ENCODE assay signal across 18 cellular contexts in the genomic region with DNA sequence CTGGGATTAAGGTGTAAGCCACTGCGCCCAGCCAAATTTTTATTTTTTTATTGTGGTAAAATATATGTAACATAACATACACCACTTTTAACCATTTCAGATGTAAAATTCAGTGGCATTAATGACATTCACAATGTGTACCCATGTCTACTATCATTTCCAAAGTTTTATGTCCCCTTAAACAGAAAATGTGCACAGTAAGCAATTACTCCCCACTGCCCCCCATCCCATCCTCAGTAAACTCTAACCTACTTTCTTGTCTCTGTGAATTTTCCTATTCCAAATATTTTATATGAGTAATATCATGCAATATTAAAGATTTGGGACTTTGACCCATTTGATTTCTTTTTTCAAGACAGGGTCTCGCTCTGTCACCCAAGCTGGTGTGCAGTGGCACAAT. TPM values are rescaled to one million over a fixed set of nuclear protein-coding genes. Genes with fewer than 3 reads are reported as not detected.
DNase-seq lines count a peak whose midpoint lies in the region; ATAC-seq, FAIRE-seq and TF ChIP-seq lines count a peak whose summit lies in the region.
"Had no signal": no experiment of that assay in that cellular context is flagged by ENCODE, and none has a peak within 500 bp of the region (broad histone marks: within the 10 kb centered on the region; RNA-seq: fewer than 3 reads in every experiment).

No MANE protein-coding gene starts in this region.

- H2AFZ ChIP-seq in HepG2 (ENCODE audit: low read length) = no peak overlapping the region
- H2AFZ ChIP-seq: GM23338 had no signal

- intact Hi-C loops in HepG2 (cut with micrococcal nuclease; ENCODE audit: unreplicated experiment) = no loop called here
- intact Hi-C loops in right lobe of liver (cut with DNase I) = no loop called here

- FAIRE-seq in HepG2 (lab: Jason Lieb, UNC) = no peak
- FAIRE-seq: GM12892, GM18507 had no signal

- no peaks in the 10 kb centered on the region for H4K20me1 ChIP-seq in HepG2 (ENCODE audit: insufficient read depth, low read length)
- H4K20me1 ChIP-seq: BLaER1 had no signal

- CTCF ChIA-PET in HepG2 (lab: Yijun Ruan, JAX; ENCODE audit: low intra/inter-chr PET ratio, low total read pairs) = no interaction called here

- no peak overlapping the region for H3K9ac ChIP-seq in HepG2 (ENCODE audit: insufficient read depth, low read depth, low read length)
- H3K9ac ChIP-seq: BLaER1 had no signal

- DNase-seq in HepG2 (ENCODE audit: low spot score) = no peak
- no peak for DNase-seq in right lobe of liver
- DNase-seq in putamen (ENCODE audit: low spot score) = no peak
- DNase-seq: CD4-positive, alpha-beta memory T cell; DMS153; DMS79; GDM1; H7; HFFc6; KG1 had no signal

- H3K27me3 ChIP-seq in HepG2 (ENCODE audit: control insufficient read depth in 1 of 2, insufficient read depth in 2 of 2, low read length in 2 of 2) (no peaks in the 10 kb centered on the region), right lobe of liver (no peaks in the 10 kb centered on the region)
- H3K27me3 ChIP-seq: BLaER1 had no signal

- H3K4me1 ChIP-seq in HepG2 (ENCODE audit: insufficient read depth, low read length) (no peaks in the 10 kb centered on the region), right lobe of liver (no peaks in the 10 kb centered on the region)
- H3K4me1 ChIP-seq: BLaER1 had no signal

- 98% methylated on average over 2 of the region's 2 CpGs for WGBS in HepG2 (ENCODE audit: low lambda C conversion rate)
- 100% methylated on average over 2 of the region's 2 CpGs for WGBS in right lobe of liver (ENCODE audit: insufficient coverage, low coverage, low lambda C conversion rate, missing lambda C conversion rate)

- TF ChIP-seq POLR2A in HepG2 (IDR thresholded peaks at IDR 0.05; ENCODE audit: insufficient read depth in 1 of 2, low read depth in 2 of 2, low read length in 2 of 2) = no peak
- no peak for TF ChIP-seq POLR2A in right lobe of liver (IDR thresholded peaks at IDR 0.05)

- BruUV-seq in HepG2 (replicated peaks; lab: Mats Ljungman, UMichigan) = no TSS peak

- no peak overlapping the region for H3K4me3 ChIP-seq in HepG2 (replicated peaks in 1 of 3; ENCODE audit: insufficient read depth in 1 of 3, low read depth in 2 of 3, low read length in 3 of 3)
- no peak overlapping the region for H3K4me3 ChIP-seq in right lobe of liver
- H3K4me3 ChIP-seq: BLaER1, GM23338 had no signal

- TF ChIP-seq RAD21 in HepG2 (CRISPR knock-in tag; IDR thresholded peaks at IDR 0.05) = no peak

- H3K27ac ChIP-seq in HepG2 (ENCODE audit: extremely low read length, insufficient read depth, low read length) (no peak overlapping the region), right lobe of liver (no peak overlapping the region)
- H3K27ac ChIP-seq: 22Rv1, BLaER1, HL-60 had no signal

- TF ChIP-seq CTCF in HepG2 (CRISPR knock-in tag; IDR thresholded peaks at IDR 0.05) = no peak
- TF ChIP-seq CTCF in right lobe of liver (IDR thresholded peaks at IDR 0.05) = no peak

- H3K36me3 ChIP-seq in HepG2 (replicated peaks in 1 of 2; ENCODE audit: control insufficient read depth in 1 of 2, insufficient read depth in 2 of 2, low read length in 2 of 2) (peaks cover 6 to 49% of the 10 kb centered on the region in 2 experiments), right lobe of liver (peaks cover 6 to 58% (median 12%) of the 10 kb centered on the region in 4 donors)

- in situ Hi-C loops in HepG2 (cut with HindIII; ENCODE audit: extremely low pct_ligation_motif_present, low pct_unique_long_range_greater_than_20kb) = no loop called here

- TF ChIP-seq EP300 in HepG2 (IDR thresholded peaks at IDR 0.05; ENCODE audit: low read depth in 2 of 2, low read length in 2 of 2) = no peak
- TF ChIP-seq EP300 in HepG2 (CRISPR knock-in tag; IDR thresholded peaks at IDR 0.05; ENCODE audit: borderline replicate concordance) = no peak

- H3K9me3 ChIP-seq in HepG2 (ENCODE audit: low read length) (no peaks in the 10 kb centered on the region), right lobe of liver (no peaks in the 10 kb centered on the region)
- H3K9me3 ChIP-seq: BLaER1 had no signal

- H3K4me2 ChIP-seq in HepG2 (ENCODE audit: low read depth, low read length) = no peak overlapping the region
- H3K4me2 ChIP-seq: BLaER1, GM23338 had no signal

- no peaks in the 10 kb centered on the region for H3K79me2 ChIP-seq in HepG2 (ENCODE audit: insufficient read depth, low read length)

- ATAC-seq in HepG2 (no peak), right lobe of liver (no peak), GM21423 (IDR thresholded peaks at IDR 0.05; ENCODE audit: unreplicated experiment) (no peak)
- ATAC-seq: GM23338, HCT116 had no signal

- POLR2A ChIA-PET in HepG2 (lab: Yijun Ruan, JAX) = no interaction called here

RNA-seq across cellular contexts. Expression of gene PRRT3, which starts 14.6 kb away (rescaled TPM):
- total RNA-seq in HepG2 (2016; rRNA removed; fragmentation: Illumina TruSeq; extraction: Trizol) = 0.29 and 0.44 TPM in 2 replicates
- total RNA-seq in HepG2 (2016; cell fraction: cytosol; rRNA removed; fragmentation: Illumina TruSeq; extraction: Trizol; ENCODE audit: low read depth) = 0.30 and 0.44 TPM in 2 replicates
- total RNA-seq in HepG2 (2016; cell fraction: insoluble cytoplasmic fraction; rRNA removed; fragmentation: Illumina TruSeq; extraction: Trizol) = 0.19 and 0.37 TPM in 2 replicates
- total RNA-seq in HepG2 (2016; cell fraction: membrane; rRNA removed; fragmentation: Illumina TruSeq; extraction: Trizol) = 0.37 and 0.41 TPM in 2 replicates
- total RNA-seq in HepG2 (2016; cell fraction: nucleus; rRNA removed; fragmentation: Illumina TruSeq; extraction: Trizol) = 0.34 and 0.47 TPM in 2 replicates
- 0.22 and 0.26 TPM in 2 replicates for polyA plus RNA-seq in HepG2 (2011; rRNA removed)
- 0.21 and 0.32 TPM in 2 replicates for polyA plus RNA-seq in HepG2 (2011; cell fraction: cytosol; rRNA removed)
- polyA plus RNA-seq in HepG2 (2011; cell fraction: nucleus; rRNA removed) = 0.61 and 0.68 TPM in 2 replicates
- 0.27 and 0.59 TPM in 2 replicates for polyA plus RNA-seq in HepG2 (2012)
- 0.18 and 0.20 TPM in 2 replicates for polyA plus RNA-seq in HepG2 (2016; cell fraction: cytosol; fragmentation: Illumina TruSeq; extraction: Trizol; ENCODE audit: low read depth)
- polyA plus RNA-seq in HepG2 (2016; cell fraction: insoluble cytoplasmic fraction; fragmentation: Illumina TruSeq; extraction: Trizol; ENCODE audit: low read depth) = 0.21 and 0.25 TPM in 2 replicates
- polyA plus RNA-seq in HepG2 (2016; cell fraction: membrane; fragmentation: Illumina TruSeq; extraction: Trizol; ENCODE audit: low read depth) = 0.25 and 0.29 TPM in 2 replicates
- 0.30 and 0.43 TPM in 2 replicates for polyA plus RNA-seq in HepG2 (2016; cell fraction: nucleus; fragmentation: Illumina TruSeq; extraction: Trizol; ENCODE audit: insufficient read depth, low read depth)
- polyA minus RNA-seq in HepG2 (2011; rRNA and poly(A)+ RNA removed; ENCODE audit: low replicate concordance) = 0.63 and 0.66 TPM in 2 replicates
- 0.18 and 0.30 TPM in 2 replicates for polyA minus RNA-seq in HepG2 (2011; cell fraction: cytosol; rRNA and poly(A)+ RNA removed)
- 0.75 and 0.90 TPM in 2 replicates for polyA minus RNA-seq in HepG2 (2011; cell fraction: nucleus; rRNA and poly(A)+ RNA removed)
- under 1 TPM; 0.19 to 0.92 (median 0.35) TPM for total RNA-seq in right lobe of liver

RNA-seq across cellular contexts. Expression of gene EMC3, which starts 19.8 kb away (rescaled TPM):
- total RNA-seq in HepG2 (2016; rRNA removed; fragmentation: Illumina TruSeq; extraction: Trizol) (40.8 and 66.8 TPM in 2 replicates), right lobe of liver (10 to 100 TPM; 37.3 to 67.9 (median 51.2) TPM)
- total RNA-seq in HepG2 (2016; cell fraction: cytosol; rRNA removed; fragmentation: Illumina TruSeq; extraction: Trizol; ENCODE audit: low read depth) = 14.6 and 17.1 TPM in 2 replicates
- total RNA-seq in HepG2 (2016; cell fraction: insoluble cytoplasmic fraction; rRNA removed; fragmentation: Illumina TruSeq; extraction: Trizol) = 41.6 and 65.7 TPM in 2 replicates
- 19.9 and 22.1 TPM in 2 replicates for total RNA-seq in HepG2 (2016; cell fraction: membrane; rRNA removed; fragmentation: Illumina TruSeq; extraction: Trizol)
- 47.8 and 53.5 TPM in 2 replicates for total RNA-seq in HepG2 (2016; cell fraction: nucleus; rRNA removed; fragmentation: Illumina TruSeq; extraction: Trizol)
- 86.6 and 90.5 TPM in 2 replicates for polyA plus RNA-seq in HepG2 (2011; rRNA removed)
- 65.3 and 87.0 TPM in 2 replicates for polyA plus RNA-seq in HepG2 (2011; cell fraction: cytosol; rRNA removed)
- polyA plus RNA-seq in HepG2 (2011; cell fraction: nucleus; rRNA removed) = 27.6 and 31.9 TPM in 2 replicates
- 39.7 and 61.7 TPM in 2 replicates for polyA plus RNA-seq in HepG2 (2012)
- 24.0 and 26.2 TPM in 2 replicates for polyA plus RNA-seq in HepG2 (2016; cell fraction: cytosol; fragmentation: Illumina TruSeq; extraction: Trizol; ENCODE audit: low read depth)
- polyA plus RNA-seq in HepG2 (2016; cell fraction: insoluble cytoplasmic fraction; fragmentation: Illumina TruSeq; extraction: Trizol; ENCODE audit: low read depth) = 36.3 and 39.9 TPM in 2 replicates
- polyA plus RNA-seq in HepG2 (2016; cell fraction: membrane; fragmentation: Illumina TruSeq; extraction: Trizol; ENCODE audit: low read depth) = 16.5 and 19.2 TPM in 2 replicates
- 76.8 and 84.3 TPM in 2 replicates for polyA plus RNA-seq in HepG2 (2016; cell fraction: nucleus; fragmentation: Illumina TruSeq; extraction: Trizol; ENCODE audit: insufficient read depth, low read depth)
- 52.3 and 99.5 TPM in 2 replicates for polyA minus RNA-seq in HepG2 (2011; rRNA and poly(A)+ RNA removed; ENCODE audit: low replicate concordance)
- polyA minus RNA-seq in HepG2 (2011; cell fraction: cytosol; rRNA and poly(A)+ RNA removed) = 18.1 and 22.0 TPM in 2 replicates
- 11.1 and 14.2 TPM in 2 replicates for polyA minus RNA-seq in HepG2 (2011; cell fraction: nucleus; rRNA and poly(A)+ RNA removed)

RNA-seq across cellular contexts. Expression of gene CRELD1, which starts 33.2 kb away (rescaled TPM):
- total RNA-seq in HepG2 (2016; rRNA removed; fragmentation: Illumina TruSeq; extraction: Trizol) (12.0 and 27.1 TPM in 2 replicates), right lobe of liver (10 to 100 TPM; 22.4 to 43.5 (median 30.5) TPM)
- 5.5 and 6.3 TPM in 2 replicates for total RNA-seq in HepG2 (2016; cell fraction: cytosol; rRNA removed; fragmentation: Illumina TruSeq; extraction: Trizol; ENCODE audit: low read depth)
- 10.5 and 28.2 TPM in 2 replicates for total RNA-seq in HepG2 (2016; cell fraction: insoluble cytoplasmic fraction; rRNA removed; fragmentation: Illumina TruSeq; extraction: Trizol)
- total RNA-seq in HepG2 (2016; cell fraction: membrane; rRNA removed; fragmentation: Illumina TruSeq; extraction: Trizol) = 8.2 and 8.3 TPM in 2 replicates
- 29.9 and 34.8 TPM in 2 replicates for total RNA-seq in HepG2 (2016; cell fraction: nucleus; rRNA removed; fragmentation: Illumina TruSeq; extraction: Trizol)
- polyA plus RNA-seq in HepG2 (2011; rRNA removed) = 61.9 and 75.9 TPM in 2 replicates
- 73.8 and 82.2 TPM in 2 replicates for polyA plus RNA-seq in HepG2 (2011; cell fraction: cytosol; rRNA removed)
- 172 and 195 TPM in 2 replicates for polyA plus RNA-seq in HepG2 (2011; cell fraction: nucleus; rRNA removed)
- polyA plus RNA-seq in HepG2 (2012) = 41.6 and 60.4 TPM in 2 replicates
- 3.9 and 4.5 TPM in 2 replicates for polyA plus RNA-seq in HepG2 (2016; cell fraction: cytosol; fragmentation: Illumina TruSeq; extraction: Trizol; ENCODE audit: low read depth)
- 9.1 and 10.0 TPM in 2 replicates for polyA plus RNA-seq in HepG2 (2016; cell fraction: insoluble cytoplasmic fraction; fragmentation: Illumina TruSeq; extraction: Trizol; ENCODE audit: low read depth)
- polyA plus RNA-seq in HepG2 (2016; cell fraction: membrane; fragmentation: Illumina TruSeq; extraction: Trizol; ENCODE audit: low read depth) = 6.9 and 8.5 TPM in 2 replicates
- polyA plus RNA-seq in HepG2 (2016; cell fraction: nucleus; fragmentation: Illumina TruSeq; extraction: Trizol; ENCODE audit: insufficient read depth, low read depth) = 74.9 and 77.9 TPM in 2 replicates
- polyA minus RNA-seq in HepG2 (2011; rRNA and poly(A)+ RNA removed; ENCODE audit: low replicate concordance) = 9.2 and 39.2 TPM in 2 replicates
- 10.7 and 13.6 TPM in 2 replicates for polyA minus RNA-seq in HepG2 (2011; cell fraction: cytosol; rRNA and poly(A)+ RNA removed)
- 19.3 and 20.9 TPM in 2 replicates for polyA minus RNA-seq in HepG2 (2011; cell fraction: nucleus; rRNA and poly(A)+ RNA removed)

RNA-seq across cellular contexts. Expression of gene IL17RC, which starts 49.9 kb away (rescaled TPM):
- total RNA-seq in HepG2 (2016; rRNA removed; fragmentation: Illumina TruSeq; extraction: Trizol) (10.7 and 20.7 TPM in 2 replicates), right lobe of liver (10 to 100 TPM; 19.5 to 53.4 (median 40.1) TPM)
- total RNA-seq in HepG2 (2016; cell fraction: cytosol; rRNA removed; fragmentation: Illumina TruSeq; extraction: Trizol; ENCODE audit: low read depth) = 5.7 and 7.7 TPM in 2 replicates
- 8.6 and 18.1 TPM in 2 replicates for total RNA-seq in HepG2 (2016; cell fraction: insoluble cytoplasmic fraction; rRNA removed; fragmentation: Illumina TruSeq; extraction: Trizol)
- total RNA-seq in HepG2 (2016; cell fraction: membrane; rRNA removed; fragmentation: Illumina TruSeq; extraction: Trizol) = 11.4 and 12.8 TPM in 2 replicates
- 21.6 and 25.0 TPM in 2 replicates for total RNA-seq in HepG2 (2016; cell fraction: nucleus; rRNA removed; fragmentation: Illumina TruSeq; extraction: Trizol)
- polyA plus RNA-seq in HepG2 (2011; rRNA removed) = 24.0 and 31.7 TPM in 2 replicates
- polyA plus RNA-seq in HepG2 (2011; cell fraction: cytosol; rRNA removed) = 13.6 and 19.2 TPM in 2 replicates
- 108 and 112 TPM in 2 replicates for polyA plus RNA-seq in HepG2 (2011; cell fraction: nucleus; rRNA removed)
- polyA plus RNA-seq in HepG2 (2012) = 13.5 and 15.0 TPM in 2 replicates
- polyA plus RNA-seq in HepG2 (2016; cell fraction: cytosol; fragmentation: Illumina TruSeq; extraction: Trizol; ENCODE audit: low read depth) = 4.6 and 5.5 TPM in 2 replicates
- 7.3 and 9.2 TPM in 2 replicates for polyA plus RNA-seq in HepG2 (2016; cell fraction: insoluble cytoplasmic fraction; fragmentation: Illumina TruSeq; extraction: Trizol; ENCODE audit: low read depth)
- polyA plus RNA-seq in HepG2 (2016; cell fraction: membrane; fragmentation: Illumina TruSeq; extraction: Trizol; ENCODE audit: low read depth) = 9.4 and 10.5 TPM in 2 replicates
- 42.0 and 44.2 TPM in 2 replicates for polyA plus RNA-seq in HepG2 (2016; cell fraction: nucleus; fragmentation: Illumina TruSeq; extraction: Trizol; ENCODE audit: insufficient read depth, low read depth)
- 31.2 and 33.6 TPM in 2 replicates for polyA minus RNA-seq in HepG2 (2011; rRNA and poly(A)+ RNA removed; ENCODE audit: low replicate concordance)
- polyA minus RNA-seq in HepG2 (2011; cell fraction: cytosol; rRNA and poly(A)+ RNA removed) = 11.5 and 11.9 TPM in 2 replicates
- 21.0 and 29.7 TPM in 2 replicates for polyA minus RNA-seq in HepG2 (2011; cell fraction: nucleus; rRNA and poly(A)+ RNA removed)

RNA-seq across cellular contexts. Expression of gene FANCD2, which starts 59.4 kb away (rescaled TPM):
- total RNA-seq in HepG2 (2016; rRNA removed; fragmentation: Illumina TruSeq; extraction: Trizol) (42.0 and 51.9 TPM in 2 replicates), right lobe of liver (1 to 10 TPM in 4 of 6 experiments, under 1 TPM in 2; 0.40 to 4.8 (median 1.8) TPM)
- 7.2 and 11.1 TPM in 2 replicates for total RNA-seq in HepG2 (2016; cell fraction: cytosol; rRNA removed; fragmentation: Illumina TruSeq; extraction: Trizol; ENCODE audit: low read depth)
- total RNA-seq in HepG2 (2016; cell fraction: insoluble cytoplasmic fraction; rRNA removed; fragmentation: Illumina TruSeq; extraction: Trizol) = 43.6 and 50.7 TPM in 2 replicates
- 12.3 and 17.6 TPM in 2 replicates for total RNA-seq in HepG2 (2016; cell fraction: membrane; rRNA removed; fragmentation: Illumina TruSeq; extraction: Trizol)
- total RNA-seq in HepG2 (2016; cell fraction: nucleus; rRNA removed; fragmentation: Illumina TruSeq; extraction: Trizol) = 36.8 and 37.0 TPM in 2 replicates
- polyA plus RNA-seq in HepG2 (2011; rRNA removed) = 7.7 and 10.1 TPM in 2 replicates
- 4.6 and 4.7 TPM in 2 replicates for polyA plus RNA-seq in HepG2 (2011; cell fraction: cytosol; rRNA removed)
- 12.9 and 16.1 TPM in 2 replicates for polyA plus RNA-seq in HepG2 (2011; cell fraction: nucleus; rRNA removed)
- 6.2 and 11.1 TPM in 2 replicates for polyA plus RNA-seq in HepG2 (2012)
- polyA plus RNA-seq in HepG2 (2016; cell fraction: cytosol; fragmentation: Illumina TruSeq; extraction: Trizol; ENCODE audit: low read depth) = 1.6 and 2.0 TPM in 2 replicates
- 22.4 and 28.6 TPM in 2 replicates for polyA plus RNA-seq in HepG2 (2016; cell fraction: insoluble cytoplasmic fraction; fragmentation: Illumina TruSeq; extraction: Trizol; ENCODE audit: low read depth)
- 2.9 and 4.6 TPM in 2 replicates for polyA plus RNA-seq in HepG2 (2016; cell fraction: membrane; fragmentation: Illumina TruSeq; extraction: Trizol; ENCODE audit: low read depth)
- polyA plus RNA-seq in HepG2 (2016; cell fraction: nucleus; fragmentation: Illumina TruSeq; extraction: Trizol; ENCODE audit: insufficient read depth, low read depth) = 45.0 and 47.0 TPM in 2 replicates
- polyA minus RNA-seq in HepG2 (2011; rRNA and poly(A)+ RNA removed; ENCODE audit: low replicate concordance) = 14.3 and 46.5 TPM in 2 replicates
- 13.4 and 17.9 TPM in 2 replicates for polyA minus RNA-seq in HepG2 (2011; cell fraction: cytosol; rRNA and poly(A)+ RNA removed)
- 22.5 and 25.8 TPM in 2 replicates for polyA minus RNA-seq in HepG2 (2011; cell fraction: nucleus; rRNA and poly(A)+ RNA removed)
